Comparison of ENCODE assay signal across 21 cellular contexts in genomic region chr19:21138130-21138529, GRCh38. TPM values are rescaled to one million over a fixed set of nuclear protein-coding genes. Genes with fewer than 3 reads are reported as not detected.
DNase-seq lines count a peak whose midpoint lies in the region; ATAC-seq, FAIRE-seq and TF ChIP-seq lines count a peak whose summit lies in the region.
"Had no signal": no experiment of that assay in that cellular context is flagged by ENCODE, and none has a peak within 500 bp of the region (broad histone marks: within the 10 kb centered on the region; RNA-seq: fewer than 3 reads in every experiment).

No MANE protein-coding gene starts in this region.

- no peaks in the 10 kb centered on the region for H3K9me2 ChIP-seq in OCI-LY7 (ENCODE audit: insufficient read depth, low read length)

- peak in 1 of 2 experiments; percentile 46; a peak in 1 of 4 replicates for TF ChIP-seq EP300 in HepG2 (IDR thresholded peaks at IDR 0.05; ENCODE audit: low read depth in 2 of 2, low read length in 2 of 2)
- TF ChIP-seq EP300 in HepG2 (CRISPR knock-in tag; IDR thresholded peaks at IDR 0.05; ENCODE audit: borderline replicate concordance) = no peak

- peaks cover 15% of the 10 kb centered on the region for H3K4me1 Mint-ChIP-seq in nephron

- H3K4me3 ChIP-seq in HepG2 (replicated peaks in 1 of 3; ENCODE audit: insufficient read depth in 1 of 3, low read depth in 2 of 3, low read length in 3 of 3) (no peak overlapping the region), right lobe of liver (no peak overlapping the region), OCI-LY7 (ENCODE audit: low read depth, low read length, poor library complexity, severe bottlenecking) (no peak overlapping the region), thyroid gland (replicated peaks in 1 of 3) (no peak overlapping the region)
- H3K4me3 ChIP-seq: A549; BLaER1 treated with 17β-estradiol and CSF1 and Interleukin-3, amounts not matched to agents 10 nM and 100 nM had no signal

- H3K27me3 ChIP-seq in HepG2 (ENCODE audit: control insufficient read depth in 1 of 2, insufficient read depth in 2 of 2, low read length in 2 of 2) (no peaks in the 10 kb centered on the region), right lobe of liver (no peaks in the 10 kb centered on the region), thyroid gland (no peaks in the 10 kb centered on the region)
- H3K27me3 ChIP-seq: BLaER1 treated with 17β-estradiol and CSF1 and Interleukin-3, amounts not matched to agents 10 nM and 100 nM had no signal

- H4K20me1 ChIP-seq in HepG2 (ENCODE audit: insufficient read depth, low read length) (no peaks in the 10 kb centered on the region), OCI-LY7 (ENCODE audit: insufficient read depth, low read length) (no peaks in the 10 kb centered on the region)

- peaks cover 3% of the 10 kb centered on the region for H3K27me3 Mint-ChIP-seq in nephron (ENCODE audit: low read depth)
- H3K27me3 Mint-ChIP-seq: CD4-positive, alpha-beta T cell had no signal

- POLR2A ChIA-PET in HepG2 (lab: Yijun Ruan, JAX) (interaction anchor here (0.8 to 0.9 kb wide), 2 partner anchors 9 to 191 kb away, joined by 3 read pairs; partner anchors contain the start of gene ZNF708), OCI-LY7 (lab: Charles Lee) (interaction anchor here (0.7 kb wide), 1 partner anchor 631 kb away, joined by 3 read pairs; no protein-coding TSS in a partner anchor)

- TF ChIP-seq RAD21 in HepG2 (CRISPR knock-in tag; IDR thresholded peaks at IDR 0.05) = no peak

- H3K4me1 ChIP-seq in HepG2 (ENCODE audit: insufficient read depth, low read length) (peaks cover 45% of the 10 kb centered on the region), right lobe of liver (no peaks in the 10 kb centered on the region), OCI-LY7 (ENCODE audit: insufficient read depth, low read length, poor library complexity, severe bottlenecking) (peaks cover 6% of the 10 kb centered on the region), thyroid gland (peaks cover 5 to 11% of the 10 kb centered on the region in 2 donors)
- H3K4me1 ChIP-seq: A549, Caco-2 had no signal

- H3K4me2 ChIP-seq in HepG2 (ENCODE audit: low read depth, low read length) (peak overlapping the region; percentile 14; the same call in 1 of the 2 replicates), OCI-LY7 (ENCODE audit: low read length) (no peak overlapping the region)
- H3K4me2 ChIP-seq: A549; BLaER1 treated with 17β-estradiol and CSF1 and Interleukin-3, amounts not matched to agents 10 nM and 100 nM had no signal

- no peak for TF ChIP-seq CTCF in HepG2 (CRISPR knock-in tag; IDR thresholded peaks at IDR 0.05)
- TF ChIP-seq CTCF in right lobe of liver (IDR thresholded peaks at IDR 0.05) = no peak
- TF ChIP-seq CTCF in nephron (IDR thresholded peaks at IDR 0.05; ENCODE audit: unreplicated experiment in 3 of 3) = no peak
- no peak for TF ChIP-seq CTCF in OCI-LY7 (conservative IDR thresholded peaks at IDR 0.05; ENCODE audit: low read length)
- TF ChIP-seq CTCF in thyroid gland (IDR thresholded peaks at IDR 0.05) = no peak

- peaks cover 10% of the 10 kb centered on the region for H3K79me2 ChIP-seq in HepG2 (ENCODE audit: insufficient read depth, low read length)
- peaks cover 13% of the 10 kb centered on the region for H3K79me2 ChIP-seq in OCI-LY7 (ENCODE audit: insufficient read depth, low read depth, low read length)

- H3K9me3 ChIP-seq in HepG2 (ENCODE audit: low read length) = no peaks in the 10 kb centered on the region
- no peaks in the 10 kb centered on the region for H3K9me3 ChIP-seq in right lobe of liver
- no peaks in the 10 kb centered on the region for H3K9me3 ChIP-seq in OCI-LY7 (ENCODE audit: low read length)
- H3K9me3 ChIP-seq in thyroid gland = no peaks in the 10 kb centered on the region
- H3K9me3 ChIP-seq: A549, Caco-2 had no signal

- FAIRE-seq in HepG2 (lab: Jason Lieb, UNC) = no peak
- FAIRE-seq: A549, D721Med, G401.6, GM12891, GM19239 had no signal

- ATAC-seq in HepG2 (peak; percentile 42), right lobe of liver (no peak)
- ATAC-seq: A549; CD8-positive, alpha-beta T cell had no signal

- no peak overlapping the region for H3K4me3 Mint-ChIP-seq in nephron
- H3K4me3 Mint-ChIP-seq: B cell; CD4-positive, alpha-beta T cell; CD8-positive, alpha-beta T cell had no signal

- intact Hi-C loops in HepG2 (cut with micrococcal nuclease; ENCODE audit: unreplicated experiment) (no loop called here), right lobe of liver (cut with DNase I) (no loop called here), OCI-LY7 (cut with micrococcal nuclease; ENCODE audit: unreplicated experiment) (no loop called here), thyroid gland (cut with DNase I) (no loop called here)

- BruUV-seq in HepG2 (replicated peaks; lab: Mats Ljungman, UMichigan) (no TSS peak), OCI-LY7 (replicated peaks; lab: Mats Ljungman, UMichigan) (no TSS peak)

- in situ Hi-C loops in HepG2 (cut with HindIII; ENCODE audit: extremely low pct_ligation_motif_present, low pct_unique_long_range_greater_than_20kb) = no loop called here

- H3K27ac Mint-ChIP-seq in nephron = peak overlapping the region in 2 of 3 experiments; percentile 12 to 78
- H3K27ac Mint-ChIP-seq: B cell; CD4-positive, alpha-beta T cell; CD8-positive, alpha-beta T cell had no signal

- no peak overlapping the region for H3K9ac ChIP-seq in HepG2 (ENCODE audit: insufficient read depth, low read depth, low read length)
- H3K9ac ChIP-seq: BLaER1 treated with 17β-estradiol and CSF1 and Interleukin-3, amounts not matched to agents 10 nM and 100 nM had no signal

- H2AFZ ChIP-seq in HepG2 (ENCODE audit: low read length) (no peak overlapping the region), OCI-LY7 (ENCODE audit: low read length) (no peak overlapping the region)

- CTCF ChIA-PET in HepG2 (lab: Yijun Ruan, JAX; ENCODE audit: low intra/inter-chr PET ratio, low total read pairs) (no interaction called here), OCI-LY7 (lab: Charles Lee; ENCODE audit: unreplicated experiment) (no interaction called here)

- H3K36me3 Mint-ChIP-seq in nephron (ENCODE audit: low read depth) = peaks cover 14% of the 10 kb centered on the region

- H3K27ac ChIP-seq in HepG2 (ENCODE audit: extremely low read length, insufficient read depth, low read length) (peak overlapping the region; percentile 17), right lobe of liver (no peak overlapping the region), OCI-LY7 (ENCODE audit: low read depth, low read length, poor library complexity, severe bottlenecking) (no peak overlapping the region), thyroid gland (no peak overlapping the region)
- H3K27ac ChIP-seq: 22Rv1; A549; BLaER1 treated with 17β-estradiol and CSF1 and Interleukin-3, amounts not matched to agents 10 nM and 100 nM; C4-2B had no signal

- peaks cover 5% of the 10 kb centered on the region for H3K9me3 Mint-ChIP-seq in nephron
- H3K9me3 Mint-ChIP-seq: CD4-positive, alpha-beta T cell; CD8-positive, alpha-beta T cell had no signal

- DNase-seq in HepG2 (ENCODE audit: low spot score) (peak; percentile 70), right lobe of liver (no peak), OCI-LY7 (ENCODE audit: low spot score) (no peak), thyroid gland (no peak)
- DNase-seq: AML-193; Caco-2; Calu3; CD4-positive, alpha-beta T cell; CD8-positive, alpha-beta T cell; DMS79 treated with DMSO at 0.1 percent for 48 hours; GF-D8 had no signal

- TF ChIP-seq POLR2A in HepG2 (IDR thresholded peaks at IDR 0.05; ENCODE audit: insufficient read depth in 1 of 2, low read depth in 2 of 2, low read length in 2 of 2) (no peak), right lobe of liver (IDR thresholded peaks at IDR 0.05) (no peak), thyroid gland (IDR thresholded peaks at IDR 0.05) (no peak)

- H3K36me3 ChIP-seq in HepG2 (replicated peaks in 1 of 2; ENCODE audit: control insufficient read depth in 1 of 2, insufficient read depth in 2 of 2, low read length in 2 of 2) = no peaks in the 10 kb centered on the region
- H3K36me3 ChIP-seq in right lobe of liver = no peaks in the 10 kb centered on the region
- peaks cover under 1% of the 10 kb centered on the region for H3K36me3 ChIP-seq in OCI-LY7 (ENCODE audit: insufficient read depth, low read length)
- H3K36me3 ChIP-seq in thyroid gland = no peaks in the 10 kb centered on the region

RNA-seq across cellular contexts. Expression of gene ZNF431, which starts 3.7 kb away (rescaled TPM):
- total RNA-seq in HepG2 (2016; rRNA removed; fragmentation: Illumina TruSeq; extraction: Trizol) (11.8 and 14.6 TPM in 2 replicates), right lobe of liver (1 to 10 TPM in 2 of 6 experiments, under 1 TPM in 4; 0.37 to 1.6 (median 0.84) TPM), OCI-LY7 (2022) (27.0 and 34.5 TPM in 2 replicates), thyroid gland (10 to 100 TPM; 22.7 to 29.6 (median 24.2) TPM)
- 2.2 and 2.4 TPM in 2 replicates for total RNA-seq in HepG2 (2016; cell fraction: cytosol; rRNA removed; fragmentation: Illumina TruSeq; extraction: Trizol; ENCODE audit: low read depth)
- 15.1 and 15.2 TPM in 2 replicates for total RNA-seq in HepG2 (2016; cell fraction: insoluble cytoplasmic fraction; rRNA removed; fragmentation: Illumina TruSeq; extraction: Trizol)
- total RNA-seq in HepG2 (2016; cell fraction: membrane; rRNA removed; fragmentation: Illumina TruSeq; extraction: Trizol) = 4.6 and 6.6 TPM in 2 replicates
- total RNA-seq in HepG2 (2016; cell fraction: nucleus; rRNA removed; fragmentation: Illumina TruSeq; extraction: Trizol) = 16.6 and 19.2 TPM in 2 replicates
- 4.4 TPM in 2 replicates for polyA plus RNA-seq in HepG2 (2011; rRNA removed)
- 1.7 and 2.3 TPM in 2 replicates for polyA plus RNA-seq in HepG2 (2011; cell fraction: cytosol; rRNA removed)
- 4.7 and 5.1 TPM in 2 replicates for polyA plus RNA-seq in HepG2 (2011; cell fraction: nucleus; rRNA removed)
- 4.5 and 6.0 TPM in 2 replicates for polyA plus RNA-seq in HepG2 (2012)
- polyA plus RNA-seq in HepG2 (2016; cell fraction: cytosol; fragmentation: Illumina TruSeq; extraction: Trizol; ENCODE audit: low read depth) = 1.8 and 2.2 TPM in 2 replicates
- 9.4 and 12.1 TPM in 2 replicates for polyA plus RNA-seq in HepG2 (2016; cell fraction: insoluble cytoplasmic fraction; fragmentation: Illumina TruSeq; extraction: Trizol; ENCODE audit: low read depth)
- 2.0 and 2.9 TPM in 2 replicates for polyA plus RNA-seq in HepG2 (2016; cell fraction: membrane; fragmentation: Illumina TruSeq; extraction: Trizol; ENCODE audit: low read depth)
- 27.5 and 29.1 TPM in 2 replicates for polyA plus RNA-seq in HepG2 (2016; cell fraction: nucleus; fragmentation: Illumina TruSeq; extraction: Trizol; ENCODE audit: insufficient read depth, low read depth)
- polyA minus RNA-seq in HepG2 (2011; rRNA and poly(A)+ RNA removed; ENCODE audit: low replicate concordance) = 24.7 and 36.7 TPM in 2 replicates
- 5.7 and 7.5 TPM in 2 replicates for polyA minus RNA-seq in HepG2 (2011; cell fraction: cytosol; rRNA and poly(A)+ RNA removed)
- polyA minus RNA-seq in HepG2 (2011; cell fraction: nucleus; rRNA and poly(A)+ RNA removed) = 50.9 and 56.7 TPM in 2 replicates
- total RNA-seq in OCI-LY7 (2014; rRNA removed; shearing (Covaris generic)) = 11.9 and 26.6 TPM in 2 replicates

RNA-seq across cellular contexts. Expression of gene ZNF714, which starts 56.1 kb away (rescaled TPM):
- total RNA-seq in HepG2 (2016; rRNA removed; fragmentation: Illumina TruSeq; extraction: Trizol) = 27.8 and 36.6 TPM in 2 replicates
- total RNA-seq in HepG2 (2016; cell fraction: cytosol; rRNA removed; fragmentation: Illumina TruSeq; extraction: Trizol; ENCODE audit: low read depth) = 8.7 and 10.5 TPM in 2 replicates
- total RNA-seq in HepG2 (2016; cell fraction: insoluble cytoplasmic fraction; rRNA removed; fragmentation: Illumina TruSeq; extraction: Trizol) = 25.9 and 38.0 TPM in 2 replicates
- total RNA-seq in HepG2 (2016; cell fraction: membrane; rRNA removed; fragmentation: Illumina TruSeq; extraction: Trizol) = 20.1 and 22.1 TPM in 2 replicates
- total RNA-seq in HepG2 (2016; cell fraction: nucleus; rRNA removed; fragmentation: Illumina TruSeq; extraction: Trizol) = 22.1 and 30.3 TPM in 2 replicates
- 3.5 and 6.7 TPM in 2 replicates for polyA plus RNA-seq in HepG2 (2011; rRNA removed)
- 2.2 and 2.5 TPM in 2 replicates for polyA plus RNA-seq in HepG2 (2011; cell fraction: cytosol; rRNA removed)
- 3.4 and 4.2 TPM in 2 replicates for polyA plus RNA-seq in HepG2 (2011; cell fraction: nucleus; rRNA removed)
- 2.4 and 5.2 TPM in 2 replicates for polyA plus RNA-seq in HepG2 (2012)
- polyA plus RNA-seq in HepG2 (2016; cell fraction: cytosol; fragmentation: Illumina TruSeq; extraction: Trizol; ENCODE audit: low read depth) = 6.2 and 7.2 TPM in 2 replicates
- 13.5 and 15.8 TPM in 2 replicates for polyA plus RNA-seq in HepG2 (2016; cell fraction: insoluble cytoplasmic fraction; fragmentation: Illumina TruSeq; extraction: Trizol; ENCODE audit: low read depth)
- polyA plus RNA-seq in HepG2 (2016; cell fraction: membrane; fragmentation: Illumina TruSeq; extraction: Trizol; ENCODE audit: low read depth) = 8.7 and 9.6 TPM in 2 replicates
- polyA plus RNA-seq in HepG2 (2016; cell fraction: nucleus; fragmentation: Illumina TruSeq; extraction: Trizol; ENCODE audit: insufficient read depth, low read depth) = 22.5 and 23.4 TPM in 2 replicates
- 8.0 and 15.9 TPM in 2 replicates for polyA minus RNA-seq in HepG2 (2011; rRNA and poly(A)+ RNA removed; ENCODE audit: low replicate concordance)
- polyA minus RNA-seq in HepG2 (2011; cell fraction: cytosol; rRNA and poly(A)+ RNA removed) = 5.8 and 7.2 TPM in 2 replicates
- polyA minus RNA-seq in HepG2 (2011; cell fraction: nucleus; rRNA and poly(A)+ RNA removed) = 13.4 and 14.5 TPM in 2 replicates
- 1 to 10 TPM in 1 of 6 experiments, under 1 TPM in 5; 0.43 to 1.1 (median 0.67) TPM for total RNA-seq in right lobe of liver
- total RNA-seq in OCI-LY7 (2014; rRNA removed; shearing (Covaris generic)) = 39.6 and 46.4 TPM in 2 replicates
- total RNA-seq in OCI-LY7 (2022) = 51.7 and 59.2 TPM in 2 replicates
- 10 to 100 TPM; 21.1 to 47.1 (median 34.6) TPM for total RNA-seq in thyroid gland

Comparison
In these comparisons a context has a peak if more than half of its experiments do, and no peak if none do; other contexts are left out.
1. RNA of gene ZNF714, which starts 56.1 kb away (total RNA-seq): 39.6 to 59.2 TPM in OCI-LY7, 21.1 to 47.1 TPM in thyroid gland and 8.7 to 38.0 TPM in HepG2; 0.43 to 1.1 TPM in right lobe of liver; every median in the first group is over 4 times any median in the second.